1 cellular context compared by ENCODE assay signal in genomic region chr1:110291241-110292030, GRCh38.
TF ChIP-seq lines count a peak whose summit lies in the region.

No MANE protein-coding gene starts in this region.

TF ChIP-seq in IMR-90, 13 proteins besides CTCF, POLR2A, EP300 and RAD21 (continued from another document):
- no peak for TF ChIP-seq SMC3 (IDR thresholded peaks at IDR 0.05; ENCODE audit: low read depth, low read length)
- TF ChIP-seq CHD1 (IDR thresholded peaks at IDR 0.05; ENCODE audit: low read depth, low read length) = no peak
- no peak for TF ChIP-seq MAFK (IDR thresholded peaks at IDR 0.05; ENCODE audit: low read depth, low read length)
- no peak for TF ChIP-seq RFX5 (IDR thresholded peaks at IDR 0.05; ENCODE audit: low read depth, low read length)
